Comparison of ENCODE assay signal across 1 cellular context in the genomic region with DNA sequence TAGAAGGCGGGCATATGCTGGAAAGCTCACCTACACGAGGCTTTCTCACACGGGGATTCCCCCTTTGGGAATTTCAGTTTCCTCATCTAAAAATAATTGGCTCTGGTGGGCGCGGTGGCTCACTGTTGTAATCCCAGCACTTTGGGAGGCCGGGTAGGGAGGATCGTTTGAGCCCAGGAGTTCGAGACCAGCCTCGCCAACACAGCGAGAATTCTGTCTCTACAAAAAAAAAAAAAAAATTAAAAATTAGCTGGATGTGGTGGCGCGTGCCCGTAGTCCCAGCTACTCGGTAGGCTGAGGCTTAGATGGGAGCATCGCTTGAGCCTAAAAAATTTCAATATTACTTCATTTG.
TF ChIP-seq lines count a peak whose summit lies in the region.

No MANE protein-coding gene starts in this region.

TF ChIP-seq in K562, 482 proteins besides CTCF, POLR2A, EP300 and RAD21 (continued from another document and continues in another):
- TF ChIP-seq, protein P1, sequence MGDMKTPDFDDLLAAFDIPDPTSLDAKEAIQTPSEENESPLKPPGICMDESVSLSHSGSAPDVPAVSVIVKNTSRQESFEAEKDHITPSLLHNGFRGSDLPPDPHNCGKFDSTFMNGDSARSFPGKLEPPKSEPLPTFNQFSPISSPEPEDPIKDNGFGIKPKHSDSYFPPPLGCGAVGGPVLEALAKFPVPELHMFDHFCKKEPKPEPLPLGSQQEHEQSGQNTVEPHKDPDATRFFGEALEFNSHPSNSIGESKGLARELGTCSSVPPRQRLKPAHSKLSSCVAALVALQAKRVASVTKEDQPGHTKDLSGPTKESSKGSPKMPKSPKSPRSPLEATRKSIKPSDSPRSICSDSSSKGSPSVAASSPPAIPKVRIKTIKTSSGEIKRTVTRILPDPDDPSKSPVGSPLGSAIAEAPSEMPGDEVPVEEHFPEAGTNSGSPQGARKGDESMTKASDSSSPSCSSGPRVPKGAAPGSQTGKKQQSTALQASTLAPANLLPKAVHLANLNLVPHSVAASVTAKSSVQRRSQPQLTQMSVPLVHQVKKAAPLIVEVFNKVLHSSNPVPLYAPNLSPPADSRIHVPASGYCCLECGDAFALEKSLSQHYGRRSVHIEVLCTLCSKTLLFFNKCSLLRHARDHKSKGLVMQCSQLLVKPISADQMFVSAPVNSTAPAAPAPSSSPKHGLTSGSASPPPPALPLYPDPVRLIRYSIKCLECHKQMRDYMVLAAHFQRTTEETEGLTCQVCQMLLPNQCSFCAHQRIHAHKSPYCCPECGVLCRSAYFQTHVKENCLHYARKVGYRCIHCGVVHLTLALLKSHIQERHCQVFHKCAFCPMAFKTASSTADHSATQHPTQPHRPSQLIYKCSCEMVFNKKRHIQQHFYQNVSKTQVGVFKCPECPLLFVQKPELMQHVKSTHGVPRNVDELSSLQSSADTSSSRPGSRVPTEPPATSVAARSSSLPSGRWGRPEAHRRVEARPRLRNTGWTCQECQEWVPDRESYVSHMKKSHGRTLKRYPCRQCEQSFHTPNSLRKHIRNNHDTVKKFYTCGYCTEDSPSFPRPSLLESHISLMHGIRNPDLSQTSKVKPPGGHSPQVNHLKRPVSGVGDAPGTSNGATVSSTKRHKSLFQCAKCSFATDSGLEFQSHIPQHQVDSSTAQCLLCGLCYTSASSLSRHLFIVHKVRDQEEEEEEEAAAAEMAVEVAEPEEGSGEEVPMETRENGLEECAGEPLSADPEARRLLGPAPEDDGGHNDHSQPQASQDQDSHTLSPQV (IDR thresholded peaks at IDR 0.05), result peak; percentile 47; the same call in 1 of the 2 replicates
- TF ChIP-seq SRSF7 (optimal IDR thresholded peaks at IDR 0.05; ENCODE audit: low read depth, low read length), result no peak
- TF ChIP-seq, protein P2, sequence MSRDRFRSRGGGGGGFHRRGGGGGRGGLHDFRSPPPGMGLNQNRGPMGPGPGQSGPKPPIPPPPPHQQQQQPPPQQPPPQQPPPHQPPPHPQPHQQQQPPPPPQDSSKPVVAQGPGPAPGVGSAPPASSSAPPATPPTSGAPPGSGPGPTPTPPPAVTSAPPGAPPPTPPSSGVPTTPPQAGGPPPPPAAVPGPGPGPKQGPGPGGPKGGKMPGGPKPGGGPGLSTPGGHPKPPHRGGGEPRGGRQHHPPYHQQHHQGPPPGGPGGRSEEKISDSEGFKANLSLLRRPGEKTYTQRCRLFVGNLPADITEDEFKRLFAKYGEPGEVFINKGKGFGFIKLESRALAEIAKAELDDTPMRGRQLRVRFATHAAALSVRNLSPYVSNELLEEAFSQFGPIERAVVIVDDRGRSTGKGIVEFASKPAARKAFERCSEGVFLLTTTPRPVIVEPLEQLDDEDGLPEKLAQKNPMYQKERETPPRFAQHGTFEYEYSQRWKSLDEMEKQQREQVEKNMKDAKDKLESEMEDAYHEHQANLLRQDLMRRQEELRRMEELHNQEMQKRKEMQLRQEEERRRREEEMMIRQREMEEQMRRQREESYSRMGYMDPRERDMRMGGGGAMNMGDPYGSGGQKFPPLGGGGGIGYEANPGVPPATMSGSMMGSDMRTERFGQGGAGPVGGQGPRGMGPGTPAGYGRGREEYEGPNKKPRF (IDR thresholded peaks at IDR 0.05; ENCODE audit: low read depth, low read length), result no peak
- TF ChIP-seq, protein P3, sequence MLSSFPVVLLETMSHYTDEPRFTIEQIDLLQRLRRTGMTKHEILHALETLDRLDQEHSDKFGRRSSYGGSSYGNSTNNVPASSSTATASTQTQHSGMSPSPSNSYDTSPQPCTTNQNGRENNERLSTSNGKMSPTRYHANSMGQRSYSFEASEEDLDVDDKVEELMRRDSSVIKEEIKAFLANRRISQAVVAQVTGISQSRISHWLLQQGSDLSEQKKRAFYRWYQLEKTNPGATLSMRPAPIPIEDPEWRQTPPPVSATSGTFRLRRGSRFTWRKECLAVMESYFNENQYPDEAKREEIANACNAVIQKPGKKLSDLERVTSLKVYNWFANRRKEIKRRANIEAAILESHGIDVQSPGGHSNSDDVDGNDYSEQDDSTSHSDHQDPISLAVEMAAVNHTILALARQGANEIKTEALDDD (IDR thresholded peaks at IDR 0.05), result no peak
- TF ChIP-seq GABPB2 (CRISPR knock-in tag; conservative IDR thresholded peaks at IDR 0.05), result no peak
- TF ChIP-seq, protein P4, sequence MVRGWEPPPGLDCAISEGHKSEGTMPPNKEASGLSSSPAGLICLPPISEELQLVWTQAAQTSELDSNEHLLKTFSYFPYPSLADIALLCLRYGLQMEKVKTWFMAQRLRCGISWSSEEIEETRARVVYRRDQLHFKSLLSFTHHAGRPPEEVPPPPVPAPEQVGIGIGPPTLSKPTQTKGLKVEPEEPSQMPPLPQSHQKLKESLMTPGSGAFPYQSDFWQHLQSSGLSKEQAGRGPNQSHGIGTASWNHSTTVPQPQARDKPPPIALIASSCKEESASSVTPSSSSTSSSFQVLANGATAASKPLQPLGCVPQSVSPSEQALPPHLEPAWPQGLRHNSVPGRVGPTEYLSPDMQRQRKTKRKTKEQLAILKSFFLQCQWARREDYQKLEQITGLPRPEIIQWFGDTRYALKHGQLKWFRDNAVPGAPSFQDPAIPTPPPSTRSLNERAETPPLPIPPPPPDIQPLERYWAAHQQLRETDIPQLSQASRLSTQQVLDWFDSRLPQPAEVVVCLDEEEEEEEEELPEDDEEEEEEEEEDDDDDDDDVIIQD (CRISPR knock-in tag; IDR thresholded peaks at IDR 0.05), result no peak
- no peak for TF ChIP-seq ZNF384 (IDR thresholded peaks at IDR 0.05; ENCODE audit: low read depth, low read length)
- TF ChIP-seq ZNF311 (CRISPR knock-in tag; IDR thresholded peaks at IDR 0.05), result no peak
- no peak for TF ChIP-seq MCM3 (IDR thresholded peaks at IDR 0.05)
- no peak for TF ChIP-seq ZNF282 (CRISPR knock-in tag; IDR thresholded peaks at IDR 0.05)
- no peak for TF ChIP-seq RBBP5 (IDR thresholded peaks at IDR 0.05; ENCODE audit: borderline replicate concordance, insufficient read depth, low read length, poor library complexity, severe bottlenecking)
- TF ChIP-seq, protein P5, sequence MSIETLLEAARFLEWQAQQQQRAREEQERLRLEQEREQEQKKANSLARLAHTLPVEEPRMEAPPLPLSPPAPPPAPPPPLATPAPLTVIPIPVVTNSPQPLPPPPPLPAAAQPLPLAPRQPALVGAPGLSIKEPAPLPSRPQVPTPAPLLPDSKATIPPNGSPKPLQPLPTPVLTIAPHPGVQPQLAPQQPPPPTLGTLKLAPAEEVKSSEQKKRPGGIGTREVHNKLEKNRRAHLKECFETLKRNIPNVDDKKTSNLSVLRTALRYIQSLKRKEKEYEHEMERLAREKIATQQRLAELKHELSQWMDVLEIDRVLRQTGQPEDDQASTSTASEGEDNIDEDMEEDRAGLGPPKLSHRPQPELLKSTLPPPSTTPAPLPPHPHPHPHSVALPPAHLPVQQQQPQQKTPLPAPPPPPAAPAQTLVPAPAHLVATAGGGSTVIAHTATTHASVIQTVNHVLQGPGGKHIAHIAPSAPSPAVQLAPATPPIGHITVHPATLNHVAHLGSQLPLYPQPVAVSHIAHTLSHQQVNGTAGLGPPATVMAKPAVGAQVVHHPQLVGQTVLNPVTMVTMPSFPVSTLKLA (conservative IDR thresholded peaks at IDR 0.05), result no peak
- TF ChIP-seq ILF3 (IDR thresholded peaks at IDR 0.05; ENCODE audit: borderline replicate concordance), result no peak
- no peak for TF ChIP-seq ZNF263 (CRISPR knock-in tag; IDR thresholded peaks at IDR 0.05; ENCODE audit: borderline replicate concordance)
- no peak; a peak in 1 of 4 replicates for TF ChIP-seq ARNT (IDR thresholded peaks at IDR 0.05)
- TF ChIP-seq, protein P6, sequence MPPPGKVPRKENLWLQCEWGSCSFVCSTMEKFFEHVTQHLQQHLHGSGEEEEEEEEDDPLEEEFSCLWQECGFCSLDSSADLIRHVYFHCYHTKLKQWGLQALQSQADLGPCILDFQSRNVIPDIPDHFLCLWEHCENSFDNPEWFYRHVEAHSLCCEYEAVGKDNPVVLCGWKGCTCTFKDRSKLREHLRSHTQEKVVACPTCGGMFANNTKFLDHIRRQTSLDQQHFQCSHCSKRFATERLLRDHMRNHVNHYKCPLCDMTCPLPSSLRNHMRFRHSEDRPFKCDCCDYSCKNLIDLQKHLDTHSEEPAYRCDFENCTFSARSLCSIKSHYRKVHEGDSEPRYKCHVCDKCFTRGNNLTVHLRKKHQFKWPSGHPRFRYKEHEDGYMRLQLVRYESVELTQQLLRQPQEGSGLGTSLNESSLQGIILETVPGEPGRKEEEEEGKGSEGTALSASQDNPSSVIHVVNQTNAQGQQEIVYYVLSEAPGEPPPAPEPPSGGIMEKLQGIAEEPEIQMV (tag; conservative IDR thresholded peaks at IDR 0.05; ENCODE audit: low read depth), result no peak
- no peak for TF ChIP-seq ZBTB8A (IDR thresholded peaks at IDR 0.05; ENCODE audit: partially characterized antibody)
- no peak for TF ChIP-seq NONO (IDR thresholded peaks at IDR 0.05; ENCODE audit: low read depth in 2 of 2, low read length in 1 of 2)
- TF ChIP-seq ZNF217 (CRISPR knock-in tag; IDR thresholded peaks at IDR 0.05), result no peak
- no peak for TF ChIP-seq SMAD1 (IDR thresholded peaks at IDR 0.05; ENCODE audit: low read depth, low read length, partially characterized antibody)
- TF ChIP-seq BCOR (IDR thresholded peaks at IDR 0.05), result peak; percentile 24; the same call in 1 of the 2 replicates
- no peak for TF ChIP-seq TRIM24 (IDR thresholded peaks at IDR 0.05)
- TF ChIP-seq, protein P7, sequence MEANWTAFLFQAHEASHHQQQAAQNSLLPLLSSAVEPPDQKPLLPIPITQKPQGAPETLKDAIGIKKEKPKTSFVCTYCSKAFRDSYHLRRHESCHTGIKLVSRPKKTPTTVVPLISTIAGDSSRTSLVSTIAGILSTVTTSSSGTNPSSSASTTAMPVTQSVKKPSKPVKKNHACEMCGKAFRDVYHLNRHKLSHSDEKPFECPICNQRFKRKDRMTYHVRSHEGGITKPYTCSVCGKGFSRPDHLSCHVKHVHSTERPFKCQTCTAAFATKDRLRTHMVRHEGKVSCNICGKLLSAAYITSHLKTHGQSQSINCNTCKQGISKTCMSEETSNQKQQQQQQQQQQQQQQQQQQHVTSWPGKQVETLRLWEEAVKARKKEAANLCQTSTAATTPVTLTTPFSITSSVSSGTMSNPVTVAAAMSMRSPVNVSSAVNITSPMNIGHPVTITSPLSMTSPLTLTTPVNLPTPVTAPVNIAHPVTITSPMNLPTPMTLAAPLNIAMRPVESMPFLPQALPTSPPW (CRISPR knock-in tag; IDR thresholded peaks at IDR 0.05), result no peak
- TF ChIP-seq, protein P8, sequence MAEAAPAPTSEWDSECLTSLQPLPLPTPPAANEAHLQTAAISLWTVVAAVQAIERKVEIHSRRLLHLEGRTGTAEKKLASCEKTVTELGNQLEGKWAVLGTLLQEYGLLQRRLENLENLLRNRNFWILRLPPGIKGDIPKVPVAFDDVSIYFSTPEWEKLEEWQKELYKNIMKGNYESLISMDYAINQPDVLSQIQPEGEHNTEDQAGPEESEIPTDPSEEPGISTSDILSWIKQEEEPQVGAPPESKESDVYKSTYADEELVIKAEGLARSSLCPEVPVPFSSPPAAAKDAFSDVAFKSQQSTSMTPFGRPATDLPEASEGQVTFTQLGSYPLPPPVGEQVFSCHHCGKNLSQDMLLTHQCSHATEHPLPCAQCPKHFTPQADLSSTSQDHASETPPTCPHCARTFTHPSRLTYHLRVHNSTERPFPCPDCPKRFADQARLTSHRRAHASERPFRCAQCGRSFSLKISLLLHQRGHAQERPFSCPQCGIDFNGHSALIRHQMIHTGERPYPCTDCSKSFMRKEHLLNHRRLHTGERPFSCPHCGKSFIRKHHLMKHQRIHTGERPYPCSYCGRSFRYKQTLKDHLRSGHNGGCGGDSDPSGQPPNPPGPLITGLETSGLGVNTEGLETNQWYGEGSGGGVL (CRISPR knock-in tag; IDR thresholded peaks at IDR 0.05), result no peak
- TF ChIP-seq, protein P9, sequence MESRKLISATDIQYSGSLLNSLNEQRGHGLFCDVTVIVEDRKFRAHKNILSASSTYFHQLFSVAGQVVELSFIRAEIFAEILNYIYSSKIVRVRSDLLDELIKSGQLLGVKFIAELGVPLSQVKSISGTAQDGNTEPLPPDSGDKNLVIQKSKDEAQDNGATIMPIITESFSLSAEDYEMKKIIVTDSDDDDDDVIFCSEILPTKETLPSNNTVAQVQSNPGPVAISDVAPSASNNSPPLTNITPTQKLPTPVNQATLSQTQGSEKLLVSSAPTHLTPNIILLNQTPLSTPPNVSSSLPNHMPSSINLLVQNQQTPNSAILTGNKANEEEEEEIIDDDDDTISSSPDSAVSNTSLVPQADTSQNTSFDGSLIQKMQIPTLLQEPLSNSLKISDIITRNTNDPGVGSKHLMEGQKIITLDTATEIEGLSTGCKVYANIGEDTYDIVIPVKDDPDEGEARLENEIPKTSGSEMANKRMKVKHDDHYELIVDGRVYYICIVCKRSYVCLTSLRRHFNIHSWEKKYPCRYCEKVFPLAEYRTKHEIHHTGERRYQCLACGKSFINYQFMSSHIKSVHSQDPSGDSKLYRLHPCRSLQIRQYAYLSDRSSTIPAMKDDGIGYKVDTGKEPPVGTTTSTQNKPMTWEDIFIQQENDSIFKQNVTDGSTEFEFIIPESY (CRISPR knock-in tag; IDR thresholded peaks at IDR 0.05), result peak; percentile 29; the same call in 1 of the 2 replicates
- no peak for TF ChIP-seq MAFF (IDR thresholded peaks at IDR 0.05; ENCODE audit: low read length)
- no peak for TF ChIP-seq LCOR (CRISPR knock-in tag; IDR thresholded peaks at IDR 0.05)
- TF ChIP-seq HNRNPL (IDR thresholded peaks at IDR 0.05; ENCODE audit: low read depth, low read length), result no peak
- TF ChIP-seq GTF2E2 (tag; IDR thresholded peaks at IDR 0.05), result peak; percentile 8; the same call in 1 of the 2 replicates
- TF ChIP-seq, protein P10, sequence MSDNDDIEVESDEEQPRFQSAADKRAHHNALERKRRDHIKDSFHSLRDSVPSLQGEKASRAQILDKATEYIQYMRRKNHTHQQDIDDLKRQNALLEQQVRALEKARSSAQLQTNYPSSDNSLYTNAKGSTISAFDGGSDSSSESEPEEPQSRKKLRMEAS (CRISPR knock-in tag; IDR thresholded peaks at IDR 0.05), result no peak
- TF ChIP-seq POLR2AphosphoS5 (IDR thresholded peaks at IDR 0.05; ENCODE audit: control insufficient read depth, insufficient read depth, low read depth, low read length), result no peak
- TF ChIP-seq SMC3 (conservative IDR thresholded peaks at IDR 0.05; ENCODE audit: insufficient read depth, low read depth, low read length), result no peak
- TF ChIP-seq, protein P11, sequence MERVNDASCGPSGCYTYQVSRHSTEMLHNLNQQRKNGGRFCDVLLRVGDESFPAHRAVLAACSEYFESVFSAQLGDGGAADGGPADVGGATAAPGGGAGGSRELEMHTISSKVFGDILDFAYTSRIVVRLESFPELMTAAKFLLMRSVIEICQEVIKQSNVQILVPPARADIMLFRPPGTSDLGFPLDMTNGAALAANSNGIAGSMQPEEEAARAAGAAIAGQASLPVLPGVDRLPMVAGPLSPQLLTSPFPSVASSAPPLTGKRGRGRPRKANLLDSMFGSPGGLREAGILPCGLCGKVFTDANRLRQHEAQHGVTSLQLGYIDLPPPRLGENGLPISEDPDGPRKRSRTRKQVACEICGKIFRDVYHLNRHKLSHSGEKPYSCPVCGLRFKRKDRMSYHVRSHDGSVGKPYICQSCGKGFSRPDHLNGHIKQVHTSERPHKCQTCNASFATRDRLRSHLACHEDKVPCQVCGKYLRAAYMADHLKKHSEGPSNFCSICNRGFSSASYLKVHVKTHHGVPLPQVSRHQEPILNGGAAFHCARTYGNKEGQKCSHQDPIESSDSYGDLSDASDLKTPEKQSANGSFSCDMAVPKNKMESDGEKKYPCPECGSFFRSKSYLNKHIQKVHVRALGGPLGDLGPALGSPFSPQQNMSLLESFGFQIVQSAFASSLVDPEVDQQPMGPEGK (CRISPR knock-in tag; IDR thresholded peaks at IDR 0.05; ENCODE audit: borderline replicate concordance), result no peak
- TF ChIP-seq ZNF780A (CRISPR knock-in tag; IDR thresholded peaks at IDR 0.05), result no peak
- TF ChIP-seq ADNP (tag; IDR thresholded peaks at IDR 0.05), result peak; percentile 59
- no peak for TF ChIP-seq XRCC3 (IDR thresholded peaks at IDR 0.05)
